1 cellular context compared by ENCODE assay signal in the genomic region with DNA sequence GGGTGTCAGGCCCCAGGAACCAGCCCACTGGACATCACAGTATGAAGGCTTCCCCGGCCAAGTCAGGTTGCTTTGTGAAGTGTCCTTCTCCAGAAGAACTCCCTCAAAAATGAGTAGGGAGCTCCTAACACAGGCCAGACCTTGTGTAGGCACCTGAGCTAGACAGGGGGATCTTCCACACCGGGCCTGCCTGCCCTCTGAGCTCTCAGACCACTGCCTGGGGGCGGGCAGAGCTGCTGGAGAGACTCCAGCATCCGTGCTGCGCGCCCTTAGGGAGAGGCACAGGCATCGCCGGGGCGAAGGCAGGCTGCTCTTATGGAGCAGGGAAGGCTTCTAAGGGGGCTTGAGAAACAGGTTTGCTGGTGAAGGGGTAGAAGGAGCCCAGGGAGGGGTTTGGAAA.
TF ChIP-seq lines count a peak whose summit lies in the region.

No MANE protein-coding gene starts in this region.

TF ChIP-seq in H1, 55 proteins besides CTCF, POLR2A, EP300 and RAD21:
- TF ChIP-seq HDAC6 (IDR thresholded peaks at IDR 0.05; ENCODE audit: low read depth, low read length) (no peak), CHD1 (IDR thresholded peaks at IDR 0.05; ENCODE audit: low read depth, low read length) (no peak), TAF1 (IDR thresholded peaks at IDR 0.05; ENCODE audit: low read depth, low read length) (no peak), FOSL1 (IDR thresholded peaks at IDR 0.05; ENCODE audit: insufficient read depth, low read depth, low read length) (no peak), BRCA1 (IDR thresholded peaks at IDR 0.05; ENCODE audit: low read depth, low read length) (no peak), CHD2 (IDR thresholded peaks at IDR 0.05; ENCODE audit: low read length) (no peak), JUND (IDR thresholded peaks at IDR 0.05; ENCODE audit: low read length) (no peak), RXRA (IDR thresholded peaks at IDR 0.05; ENCODE audit: insufficient read depth, low read depth, low read length) (no peak), BACH1 (IDR thresholded peaks at IDR 0.05; ENCODE audit: low read length) (no peak), SRF (IDR thresholded peaks at IDR 0.05; ENCODE audit: low read depth, low read length) (no peak)
- TF ChIP-seq, protein P1, sequence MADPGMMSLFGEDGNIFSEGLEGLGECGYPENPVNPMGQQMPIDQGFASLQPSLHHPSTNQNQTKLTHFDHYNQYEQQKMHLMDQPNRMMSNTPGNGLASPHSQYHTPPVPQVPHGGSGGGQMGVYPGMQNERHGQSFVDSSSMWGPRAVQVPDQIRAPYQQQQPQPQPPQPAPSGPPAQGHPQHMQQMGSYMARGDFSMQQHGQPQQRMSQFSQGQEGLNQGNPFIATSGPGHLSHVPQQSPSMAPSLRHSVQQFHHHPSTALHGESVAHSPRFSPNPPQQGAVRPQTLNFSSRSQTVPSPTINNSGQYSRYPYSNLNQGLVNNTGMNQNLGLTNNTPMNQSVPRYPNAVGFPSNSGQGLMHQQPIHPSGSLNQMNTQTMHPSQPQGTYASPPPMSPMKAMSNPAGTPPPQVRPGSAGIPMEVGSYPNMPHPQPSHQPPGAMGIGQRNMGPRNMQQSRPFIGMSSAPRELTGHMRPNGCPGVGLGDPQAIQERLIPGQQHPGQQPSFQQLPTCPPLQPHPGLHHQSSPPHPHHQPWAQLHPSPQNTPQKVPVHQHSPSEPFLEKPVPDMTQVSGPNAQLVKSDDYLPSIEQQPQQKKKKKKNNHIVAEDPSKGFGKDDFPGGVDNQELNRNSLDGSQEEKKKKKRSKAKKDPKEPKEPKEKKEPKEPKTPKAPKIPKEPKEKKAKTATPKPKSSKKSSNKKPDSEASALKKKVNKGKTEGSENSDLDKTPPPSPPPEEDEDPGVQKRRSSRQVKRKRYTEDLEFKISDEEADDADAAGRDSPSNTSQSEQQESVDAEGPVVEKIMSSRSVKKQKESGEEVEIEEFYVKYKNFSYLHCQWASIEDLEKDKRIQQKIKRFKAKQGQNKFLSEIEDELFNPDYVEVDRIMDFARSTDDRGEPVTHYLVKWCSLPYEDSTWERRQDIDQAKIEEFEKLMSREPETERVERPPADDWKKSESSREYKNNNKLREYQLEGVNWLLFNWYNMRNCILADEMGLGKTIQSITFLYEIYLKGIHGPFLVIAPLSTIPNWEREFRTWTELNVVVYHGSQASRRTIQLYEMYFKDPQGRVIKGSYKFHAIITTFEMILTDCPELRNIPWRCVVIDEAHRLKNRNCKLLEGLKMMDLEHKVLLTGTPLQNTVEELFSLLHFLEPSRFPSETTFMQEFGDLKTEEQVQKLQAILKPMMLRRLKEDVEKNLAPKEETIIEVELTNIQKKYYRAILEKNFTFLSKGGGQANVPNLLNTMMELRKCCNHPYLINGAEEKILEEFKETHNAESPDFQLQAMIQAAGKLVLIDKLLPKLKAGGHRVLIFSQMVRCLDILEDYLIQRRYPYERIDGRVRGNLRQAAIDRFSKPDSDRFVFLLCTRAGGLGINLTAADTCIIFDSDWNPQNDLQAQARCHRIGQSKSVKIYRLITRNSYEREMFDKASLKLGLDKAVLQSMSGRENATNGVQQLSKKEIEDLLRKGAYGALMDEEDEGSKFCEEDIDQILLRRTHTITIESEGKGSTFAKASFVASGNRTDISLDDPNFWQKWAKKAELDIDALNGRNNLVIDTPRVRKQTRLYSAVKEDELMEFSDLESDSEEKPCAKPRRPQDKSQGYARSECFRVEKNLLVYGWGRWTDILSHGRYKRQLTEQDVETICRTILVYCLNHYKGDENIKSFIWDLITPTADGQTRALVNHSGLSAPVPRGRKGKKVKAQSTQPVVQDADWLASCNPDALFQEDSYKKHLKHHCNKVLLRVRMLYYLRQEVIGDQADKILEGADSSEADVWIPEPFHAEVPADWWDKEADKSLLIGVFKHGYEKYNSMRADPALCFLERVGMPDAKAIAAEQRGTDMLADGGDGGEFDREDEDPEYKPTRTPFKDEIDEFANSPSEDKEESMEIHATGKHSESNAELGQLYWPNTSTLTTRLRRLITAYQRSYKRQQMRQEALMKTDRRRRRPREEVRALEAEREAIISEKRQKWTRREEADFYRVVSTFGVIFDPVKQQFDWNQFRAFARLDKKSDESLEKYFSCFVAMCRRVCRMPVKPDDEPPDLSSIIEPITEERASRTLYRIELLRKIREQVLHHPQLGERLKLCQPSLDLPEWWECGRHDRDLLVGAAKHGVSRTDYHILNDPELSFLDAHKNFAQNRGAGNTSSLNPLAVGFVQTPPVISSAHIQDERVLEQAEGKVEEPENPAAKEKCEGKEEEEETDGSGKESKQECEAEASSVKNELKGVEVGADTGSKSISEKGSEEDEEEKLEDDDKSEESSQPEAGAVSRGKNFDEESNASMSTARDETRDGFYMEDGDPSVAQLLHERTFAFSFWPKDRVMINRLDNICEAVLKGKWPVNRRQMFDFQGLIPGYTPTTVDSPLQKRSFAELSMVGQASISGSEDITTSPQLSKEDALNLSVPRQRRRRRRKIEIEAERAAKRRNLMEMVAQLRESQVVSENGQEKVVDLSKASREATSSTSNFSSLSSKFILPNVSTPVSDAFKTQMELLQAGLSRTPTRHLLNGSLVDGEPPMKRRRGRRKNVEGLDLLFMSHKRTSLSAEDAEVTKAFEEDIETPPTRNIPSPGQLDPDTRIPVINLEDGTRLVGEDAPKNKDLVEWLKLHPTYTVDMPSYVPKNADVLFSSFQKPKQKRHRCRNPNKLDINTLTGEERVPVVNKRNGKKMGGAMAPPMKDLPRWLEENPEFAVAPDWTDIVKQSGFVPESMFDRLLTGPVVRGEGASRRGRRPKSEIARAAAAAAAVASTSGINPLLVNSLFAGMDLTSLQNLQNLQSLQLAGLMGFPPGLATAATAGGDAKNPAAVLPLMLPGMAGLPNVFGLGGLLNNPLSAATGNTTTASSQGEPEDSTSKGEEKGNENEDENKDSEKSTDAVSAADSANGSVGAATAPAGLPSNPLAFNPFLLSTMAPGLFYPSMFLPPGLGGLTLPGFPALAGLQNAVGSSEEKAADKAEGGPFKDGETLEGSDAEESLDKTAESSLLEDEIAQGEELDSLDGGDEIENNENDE (IDR thresholded peaks at IDR 0.05; ENCODE audit: insufficient replicate concordance, low read length), result no peak
